Comparison of ENCODE assay signal across 8 cellular contexts in the genomic region with DNA sequence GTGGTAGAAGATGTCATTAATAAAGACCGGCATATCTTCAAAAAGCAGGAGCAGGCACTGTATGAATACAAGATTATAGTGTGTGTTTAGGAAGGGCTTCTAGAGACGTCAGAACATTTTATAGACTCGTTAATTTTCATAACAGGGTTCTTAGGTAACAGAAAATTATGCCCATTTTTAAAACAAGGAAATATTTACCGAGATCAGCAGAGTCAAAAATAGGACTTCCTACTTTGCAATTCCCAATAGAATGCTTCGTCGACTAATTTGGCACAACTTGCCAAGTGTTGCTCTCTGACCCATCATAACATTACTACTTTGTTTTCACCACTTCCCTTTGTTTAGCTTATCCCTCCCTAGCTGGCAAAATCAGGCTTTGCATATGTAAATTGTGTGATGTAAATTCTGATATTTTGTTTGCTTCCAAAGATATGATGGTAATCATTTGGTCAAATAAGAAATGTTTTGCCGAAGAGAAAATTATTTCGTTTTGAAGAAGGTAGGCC. TPM values are rescaled to one million over a fixed set of nuclear protein-coding genes. Genes with fewer than 3 reads are reported as not detected.
DNase-seq lines count a peak whose midpoint lies in the region; ATAC-seq, FAIRE-seq and TF ChIP-seq lines count a peak whose summit lies in the region.

No MANE protein-coding gene starts in this region.

- H3K9me1 ChIP-seq in K562 (ENCODE audit: control insufficient read depth, insufficient read depth, low read length) = no peaks in the 10 kb centered on the region

- peak overlapping the region; percentile 93 to 95 for H3K9ac ChIP-seq in K562 (ENCODE audit: insufficient read depth in 1 of 2, low read depth in 2 of 2, low read length in 2 of 2)

- TF ChIP-seq CTCF in BJ (IDR thresholded peaks at IDR 0.05; ENCODE audit: insufficient read depth, low read depth, low read length) (no peak), K562 (IDR thresholded peaks at IDR 0.05 in 2 of 3, conservative IDR thresholded peaks at IDR 0.05 in 1 of 3; ENCODE audit: insufficient read depth in 2 of 3, low read depth in 1 of 3, low read length in 3 of 3) (no peak), testis (IDR thresholded peaks at IDR 0.05) (no peak)

- ATAC-seq in K562 (no peak), HG02938 (IDR thresholded peaks at IDR 0.05; ENCODE audit: unreplicated experiment) (no peak)

- intact Hi-C loops in K562 (cut with micrococcal nuclease) (no loop called here), testis (cut with DNase I; ENCODE audit: low total_unique reads) (no loop called here), posterior cingulate gyrus (cut with DNase I) (loop anchor here (5.0 kb wide), 1 partner anchor 140 kb away; a partner anchor contains a TSS)

- TF ChIP-seq EP300 in K562 (IDR thresholded peaks at IDR 0.05; ENCODE audit: low read length) = no peak

- TF ChIP-seq POLR2A in K562 (conservative IDR thresholded peaks at IDR 0.05) = 0 out of 2 replicates have a peak, but pooled peaks have one; percentile 8
- no peak for TF ChIP-seq POLR2A in testis (IDR thresholded peaks at IDR 0.05)

- in situ Hi-C loops in K562 (cut with MboI) = no loop called here

- H2AFZ ChIP-seq in K562 (ENCODE audit: low read depth, low read length) = peak overlapping the region; percentile 86

- H3K36me3 ChIP-seq in BJ (ENCODE audit: control insufficient read depth, insufficient read depth, low read length) = no peaks in the 10 kb centered on the region
- peaks cover 8% of the 10 kb centered on the region; the same call in 1 of the 2 replicates for H3K36me3 ChIP-seq in KOPT-K1 (ENCODE audit: insufficient read depth, low read length)
- peaks cover 6% of the 10 kb centered on the region; the same call in 2 of the 3 replicates for H3K36me3 ChIP-seq in K562 (ENCODE audit: control insufficient read depth, insufficient read depth, low read length)
- no peaks in the 10 kb centered on the region for H3K36me3 ChIP-seq in testis (ENCODE audit: low read depth, missing control alignments)

- peaks cover 49% of the 10 kb centered on the region for H3K79me2 ChIP-seq in K562 (ENCODE audit: control insufficient read depth, insufficient read depth, low read length)

- H4K20me1 ChIP-seq in K562 (replicated peaks; ENCODE audit: control insufficient read depth, insufficient read depth, low read length) = peaks cover 23% of the 10 kb centered on the region; the same call in 1 of the 2 replicates

- H3K4me1 ChIP-seq in K562 (replicated peaks in 1 of 2; ENCODE audit: control insufficient read depth in 2 of 2, insufficient read depth in 2 of 2, low read length in 2 of 2) = peaks cover 14 to 16% of the 10 kb centered on the region in 2 experiments; a peak in 4 of 5 replicates
- peaks cover 6% of the 10 kb centered on the region for H3K4me1 ChIP-seq in testis

- DNase-seq in BJ (ENCODE audit: low read depth) = no peak
- DNase-seq in K562 (ENCODE audit: extremely low read depth in 1 of 4, low spot score in 3 of 4) = peak in 1 of 4 experiments; percentile 20
- peak; percentile 33 for DNase-seq in left kidney (ENCODE audit: low read depth, low spot score)
- no peak for DNase-seq in testis
- DNase-seq in SKM-1 (lab: John Stamatoyannopoulos, UW; ENCODE audit: unreplicated experiment) = no peak
- DNase-seq in posterior cingulate gyrus = no peak

- POLR2A ChIA-PET in BJ (lab: Charles Lee) (no interaction called here), K562 (lab: Yijun Ruan, JAX) (interaction anchor here (0.6 to 4.1 kb wide), 9 partner anchors 12 to 1781 kb away, joined by 3 to 31 read pairs (median 4); no protein-coding TSS in a partner anchor)

- peaks cover 9% of the 10 kb centered on the region for H3K9me3 ChIP-seq in KOPT-K1 (ENCODE audit: insufficient read depth, low read length, poor library complexity, severe bottlenecking)
- H3K9me3 ChIP-seq in K562 (replicated peaks; ENCODE audit: control insufficient read depth, insufficient read depth, low read depth, low read length) = peaks cover 13% of the 10 kb centered on the region
- no peaks in the 10 kb centered on the region for H3K9me3 ChIP-seq in testis

- H3K4me3 ChIP-seq in BJ (ENCODE audit: low read depth, low read length) (peak overlapping the region; percentile 71), K562 (peak overlapping the region; percentile 84), testis (peak overlapping the region; percentile 65 to 93)

- TSS peak; percentile 81 for BruUV-seq in K562 (replicated peaks; lab: Mats Ljungman, UMichigan)

- H3K4me2 ChIP-seq in K562 (ENCODE audit: insufficient read depth, low read length) = peak overlapping the region; percentile 90

- H3K27me3 ChIP-seq in BJ (ENCODE audit: control insufficient read depth, insufficient read depth, low read length) (no peaks in the 10 kb centered on the region), K562 (ENCODE audit: control insufficient read depth in 2 of 2, insufficient read depth in 2 of 2, low read length in 2 of 2) (no peaks in the 10 kb centered on the region), testis (no peaks in the 10 kb centered on the region)

- FAIRE-seq in K562 (lab: Jason Lieb, UNC) = peak; percentile 46

- H3K27ac ChIP-seq in KOPT-K1 (ENCODE audit: low read depth, low read length, poor library complexity, severe bottlenecking) = peak overlapping the region; percentile 84
- peak overlapping the region; percentile 93 for H3K27ac ChIP-seq in K562 (ENCODE audit: extremely low read depth, low read depth, low read length)
- H3K27ac ChIP-seq in testis = peak overlapping the region; percentile 69 to 98

- no peak for TF ChIP-seq RAD21 in K562 (CRISPR knock-in tag; conservative IDR thresholded peaks at IDR 0.05 in 1 of 2, IDR thresholded peaks at IDR 0.05 in 1 of 2)

- 15% methylated on average over 8 of the region's 8 CpGs for WGBS in K562 (ENCODE audit: insufficient coverage, low coverage, missing lambda C conversion rate)
- 4 to 7% methylated on average over 8 of the region's 8 CpGs for WGBS in testis, 2 donors

- CTCF ChIA-PET in BJ (lab: Yijun Ruan, JAX) = interaction anchor here (0.6 kb wide), 1 partner anchor 28 kb away, joined by 3 read pairs; no protein-coding TSS in a partner anchor
- CTCF ChIA-PET in K562 (lab: Yijun Ruan, JAX; ENCODE audit: low intra/inter-chr PET ratio) = no interaction called here

TF ChIP-seq in K562, 482 proteins besides CTCF, POLR2A, EP300 and RAD21 (continues in another document):
- TF ChIP-seq ARNT (IDR thresholded peaks at IDR 0.05) = 0 out of 4 replicates have a peak, but pooled peaks of 1 of the 2 experiments have one; percentile 42
- TF ChIP-seq BRD4 (IDR thresholded peaks at IDR 0.05) = peak; percentile 63; the same call in 1 of the 2 replicates
- peak; percentile 47; the same call in 1 of the 2 replicates for TF ChIP-seq SPI1 (IDR thresholded peaks at IDR 0.05; ENCODE audit: borderline replicate concordance, low read depth, low read length)
- TF ChIP-seq SMARCB1 (IDR thresholded peaks at IDR 0.05; ENCODE audit: insufficient read length, low read depth) = no peak
- TF ChIP-seq FOXM1 (IDR thresholded peaks at IDR 0.05; ENCODE audit: low read depth) = no peak
- TF ChIP-seq FOXM1 (CRISPR knock-in tag; IDR thresholded peaks at IDR 0.05; ENCODE audit: low read depth) = no peak
- no peak for TF ChIP-seq ARHGAP35 (IDR thresholded peaks at IDR 0.05; ENCODE audit: partially characterized antibody)
- TF ChIP-seq, protein P1, sequence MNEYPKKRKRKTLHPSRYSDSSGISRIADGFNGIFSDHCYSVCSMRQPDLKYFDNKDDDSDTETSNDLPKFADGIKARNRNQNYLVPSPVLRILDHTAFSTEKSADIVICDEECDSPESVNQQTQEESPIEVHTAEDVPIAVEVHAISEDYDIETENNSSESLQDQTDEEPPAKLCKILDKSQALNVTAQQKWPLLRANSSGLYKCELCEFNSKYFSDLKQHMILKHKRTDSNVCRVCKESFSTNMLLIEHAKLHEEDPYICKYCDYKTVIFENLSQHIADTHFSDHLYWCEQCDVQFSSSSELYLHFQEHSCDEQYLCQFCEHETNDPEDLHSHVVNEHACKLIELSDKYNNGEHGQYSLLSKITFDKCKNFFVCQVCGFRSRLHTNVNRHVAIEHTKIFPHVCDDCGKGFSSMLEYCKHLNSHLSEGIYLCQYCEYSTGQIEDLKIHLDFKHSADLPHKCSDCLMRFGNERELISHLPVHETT (CRISPR knock-in tag; conservative IDR thresholded peaks at IDR 0.05 in 1 of 2, IDR thresholded peaks at IDR 0.05 in 1 of 2) = no peak
- TF ChIP-seq CBX3 (IDR thresholded peaks at IDR 0.05; ENCODE audit: borderline replicate concordance in 1 of 2, low read length in 2 of 2) = peak in 1 of 2 experiments; percentile 8; a peak in 1 of 3 replicates
- TF ChIP-seq MYBL2 (IDR thresholded peaks at IDR 0.05; ENCODE audit: low read depth) = no peak
- TF ChIP-seq MYBL2 (CRISPR knock-in tag; IDR thresholded peaks at IDR 0.05; ENCODE audit: borderline replicate concordance) = no peak
- no peak for TF ChIP-seq ZNF274 (IDR thresholded peaks at IDR 0.05; ENCODE audit: borderline replicate concordance, low read depth, low read length)

RNA-seq across cellular contexts. Expression of a gene that starts 0.9 kb away (rescaled TPM):
- 14.4 and 23.4 TPM in 2 replicates for polyA plus RNA-seq in BJ (2011; rRNA removed)
- polyA minus RNA-seq in BJ (2011; rRNA and poly(A)+ RNA removed) = 12.9 and 19.1 TPM in 2 replicates
- 23.7 and 84.5 TPM in 2 replicates for total RNA-seq in K562 (2011; cell fraction: chromatin; rRNA removed; ENCODE audit: low replicate concordance)
- 11.0 and 16.3 TPM in 2 replicates for total RNA-seq in K562 (2011; cell fraction: nucleolus; rRNA removed)
- total RNA-seq in K562 (2011; cell fraction: nucleoplasm; rRNA removed) = 31.1 and 32.8 TPM in 2 replicates
- 34.7 and 36.4 TPM in 2 replicates for total RNA-seq in K562 (2014; rRNA removed)
- 64.8 and 74.0 TPM in 2 replicates for total RNA-seq in K562 (2014; rRNA removed; fragmentation: Illumina TruSeq; extraction: Trizol)
- 60.3 and 61.5 TPM in 2 replicates for total RNA-seq in K562 (2015; rRNA removed; fragmentation: Illumina TruSeq; extraction: Trizol)
- 80.4 and 87.0 TPM in 2 replicates for total RNA-seq in K562 (2021)
- polyA plus RNA-seq in K562 (2011; rRNA removed) = 54.2 and 83.6 TPM in 2 replicates
- 30.0 and 36.4 TPM in 2 replicates for polyA plus RNA-seq in K562 (2011; cell fraction: cytosol; rRNA removed)
- 43.2 and 52.8 TPM in 2 replicates for polyA plus RNA-seq in K562 (2011; cell fraction: nucleus; rRNA removed)
- polyA plus RNA-seq in K562 (2012) = 68.7 and 70.4 TPM in 2 replicates
- polyA plus RNA-seq in K562 (2014; fragmentation: Illumina TruSeq; extraction: Trizol) = 124 and 130 TPM in 2 replicates
- polyA plus RNA-seq in K562 (2014; fragmentation: Nextera tagmentation; extraction: Ambion mirVana) = 10 to 100 TPM; 27.5 to 31.2 TPM
- polyA plus RNA-seq in K562 (2014; rRNA removed) = 51.2 and 53.5 TPM in 2 replicates
- polyA minus RNA-seq in K562 (2011; rRNA and poly(A)+ RNA removed) = 126 and 143 TPM in 2 replicates
- polyA minus RNA-seq in K562 (2011; cell fraction: cytosol; rRNA and poly(A)+ RNA removed) = 54.5 and 56.1 TPM in 2 replicates
- 19.8 and 32.3 TPM in 2 replicates for polyA minus RNA-seq in K562 (2011; cell fraction: nucleus; rRNA and poly(A)+ RNA removed)
- 100 to 1,000 TPM; 114 to 131 TPM for total RNA-seq in testis
- polyA plus RNA-seq in testis (ENCODE audit: insufficient read depth, low read depth, low replicate concordance) = 265 TPM
